Comparison of ENCODE assay signal across 8 cellular contexts in genomic region chr1:185317886-185318310, GRCh38. TPM values are rescaled to one million over a fixed set of nuclear protein-coding genes. Genes with fewer than 3 reads are reported as not detected.
A peak's percentile ranks its signal among the peaks of the same experiment; 100 is the strongest.
DNase-seq lines count a peak whose midpoint lies in the region; ATAC-seq and TF ChIP-seq lines count a peak whose summit lies in the region.

No MANE protein-coding gene starts in this region.

- ATAC-seq in GM19328 (IDR thresholded peaks at IDR 0.05; ENCODE audit: unreplicated experiment) (peak; percentile 30), HG03439 (IDR thresholded peaks at IDR 0.05; ENCODE audit: unreplicated experiment) (peak; percentile 47), heart right ventricle (peak in 4 of 8 donors; percentile 1 to 18 (median 8)), gastrocnemius medialis (peak; percentile 6 to 18)

- H3K9me3 ChIP-seq in heart right ventricle (no peaks in the 10 kb centered on the region), gastrocnemius medialis (no peaks in the 10 kb centered on the region)

- WGBS in heart right ventricle, 2 donors: 28 to 34% methylated on average over 11 of the region's 11 CpGs

- H3K27me3 ChIP-seq in heart right ventricle (no peaks in the 10 kb centered on the region), gastrocnemius medialis (no peaks in the 10 kb centered on the region)

- TF ChIP-seq POLR2A in gastrocnemius medialis (IDR thresholded peaks at IDR 0.05): no peak

- DNase-seq in OCI-M1 (lab: John Stamatoyannopoulos, UW): peak; percentile 95
- DNase-seq in activated naive CD4-positive, alpha-beta T cell (lab: John Stamatoyannopoulos, UW): peak in 3 of 4 experiments; percentile 19 to 59 (median 55)
- peak; percentile 12 to 28 for DNase-seq in heart right ventricle
- peak; percentile 15 to 37 for DNase-seq in gastrocnemius medialis
- DNase-seq in GOT3 (lab: John Stamatoyannopoulos, UW): no peak

- H3K4me1 ChIP-seq in heart right ventricle: peaks cover 3 to 43% (median 37%) of the 10 kb centered on the region in 9 donors
- peaks cover 19 to 40% of the 10 kb centered on the region in 2 donors for H3K4me1 ChIP-seq in gastrocnemius medialis

- H3K27ac ChIP-seq in C4-2B: peak overlapping the region; percentile 89
- H3K27ac ChIP-seq in heart right ventricle: peak overlapping the region; percentile 78 to 99 (median 96)
- peak overlapping the region; percentile 94 to 99 (median 98) for H3K27ac ChIP-seq in gastrocnemius medialis

- intact Hi-C loops in heart right ventricle (cut with DNase I): loop anchor here (2.0 to 10.0 kb wide), 11 partner anchors 109 to 357 kb away; partner anchors contain the start of genes SWT1 (in 2 of the 10) and TRMT1L (in 2 of the 10)
- intact Hi-C loops in gastrocnemius medialis (cut with DNase I; ENCODE audit: low total_unique reads): loop anchor here (1.0 to 10.0 kb wide), 4 partner anchors 161 to 563 kb away; partner anchors contain the start of genes EDEM3 and SWT1

- H3K4me3 ChIP-seq in heart right ventricle (peak overlapping the region; percentile 48 to 99 (median 92)), gastrocnemius medialis (peak overlapping the region; percentile 75 to 95 (median 82))

- H3K36me3 ChIP-seq in heart right ventricle (no peaks in the 10 kb centered on the region), gastrocnemius medialis (no peaks in the 10 kb centered on the region)

- TF ChIP-seq CTCF in C4-2B (conservative IDR thresholded peaks at IDR 0.05) (no peak), heart right ventricle (IDR thresholded peaks at IDR 0.05) (no peak), gastrocnemius medialis (IDR thresholded peaks at IDR 0.05 in 4 of 5, conservative IDR thresholded peaks at IDR 0.05 in 1 of 5) (no peak)

- in situ Hi-C loops in gastrocnemius medialis (cut with MboI; ENCODE audit: low sequenced_read_pairs in 4 of 4): loop anchor here in 2 of 4 donors (10.0 to 25.0 kb wide), 2 partner anchors 163 to 1044 kb away; partner anchors contain the start of genes SWT1 (in 1 of the 2) and TRMT1L (in 1 of the 2)

RNA-seq across cellular contexts. Expression of gene IVNS1ABP, which starts 0.9 kb away (rescaled TPM):
- 100 to 1,000 TPM in 1 of 10 donors, 10 to 100 TPM in 9; 44.7 to 132 (median 66.7) TPM for total RNA-seq in heart right ventricle
- polyA plus RNA-seq in heart right ventricle: 10 to 100 TPM; 26.0 to 30.4 TPM
- 10 to 100 TPM; 18.3 to 38.1 (median 32.3) TPM for total RNA-seq in gastrocnemius medialis
